In genomic region chr12:126952106-126953007, GRCh38 we compare ENCODE assay signal across 18 cellular contexts.
DNase-seq lines count a peak whose midpoint lies in the region; ATAC-seq, FAIRE-seq and TF ChIP-seq lines count a peak whose summit lies in the region.
"Had no signal": no experiment of that assay in that cellular context is flagged by ENCODE, and none has a peak within 500 bp of the region (broad histone marks: within the 10 kb centered on the region; RNA-seq: fewer than 3 reads in every experiment).

No MANE protein-coding gene starts in this region.

- TF ChIP-seq RAD21 in K562 (CRISPR knock-in tag; conservative IDR thresholded peaks at IDR 0.05 in 1 of 2, IDR thresholded peaks at IDR 0.05 in 1 of 2): no peak

- H4K8ac ChIP-seq in mesendoderm (ENCODE audit: low read depth, low read length): no peak overlapping the region

- CTCF ChIA-PET in K562 (lab: Yijun Ruan, JAX; ENCODE audit: low intra/inter-chr PET ratio): no interaction called here

- WGBS in K562 (ENCODE audit: insufficient coverage, low coverage, missing lambda C conversion rate): 13% methylated on average over 8 of the region's 8 CpGs
- no CpG with 5 or more reads among the region's 8 CpGs for WGBS in mesendoderm (ENCODE audit: extremely low coverage, insufficient coverage, low lambda C conversion rate)

- no peak overlapping the region for H3K56ac ChIP-seq in mesendoderm (ENCODE audit: low read length)

- H3K23ac ChIP-seq in mesendoderm (ENCODE audit: low read length): no peak overlapping the region

- H3K4ac ChIP-seq in mesendoderm (ENCODE audit: low read depth, low read length): no peak overlapping the region

- H3K4me2 ChIP-seq in K562 (ENCODE audit: insufficient read depth, low read length) (no peak overlapping the region), mesendoderm (ENCODE audit: low read length) (no peak overlapping the region)

- in situ Hi-C loops in K562 (cut with MboI): no loop called here

- no peaks in the 10 kb centered on the region for H3K79me2 ChIP-seq in K562 (ENCODE audit: control insufficient read depth, insufficient read depth, low read length)
- H3K79me2 ChIP-seq in mesendoderm (ENCODE audit: control insufficient read depth, insufficient read depth, low read length): no peaks in the 10 kb centered on the region

- peak in 1 of 4 experiments; percentile 16 for DNase-seq in K562 (ENCODE audit: extremely low read depth in 1 of 4, low spot score in 3 of 4)
- DNase-seq in mesendoderm: peak; percentile 63
- no peak for DNase-seq in mucosa of gallbladder (ENCODE audit: low spot score)
- no peak for DNase-seq in left ventricle myocardium superior
- DNase-seq: ACHN; CD4-positive, alpha-beta T cell; NCI-H1436; NCI-H2029; NCI-H2171 treated with DMSO at 0.1 percent for 48 hours; NCI-H446 treated with DMSO at 0.1 percent for 48 hours; NCI-H774 had no signal

- no peaks in the 10 kb centered on the region for H3K79me1 ChIP-seq in mesendoderm (ENCODE audit: low read length)

- peak overlapping the region; percentile 72 for H3K27ac ChIP-seq in KOPT-K1 (ENCODE audit: low read depth, low read length, poor library complexity, severe bottlenecking)
- H3K27ac ChIP-seq in K562 (ENCODE audit: extremely low read depth, low read depth, low read length): no peak overlapping the region
- no peak overlapping the region for H3K27ac ChIP-seq in mesendoderm (ENCODE audit: low read depth, low read length)
- H3K27ac ChIP-seq in subcutaneous abdominal adipose tissue (ENCODE audit: low read depth, low read length): peak overlapping the region; percentile 3
- H3K27ac ChIP-seq: HL-60, SJSA1 had no signal

- BruUV-seq in K562 (replicated peaks; lab: Mats Ljungman, UMichigan): no TSS peak

- peaks cover 7% of the 10 kb centered on the region; the same call in 1 of the 2 replicates for H3K36me3 ChIP-seq in KOPT-K1 (ENCODE audit: insufficient read depth, low read length)
- H3K36me3 ChIP-seq in K562 (ENCODE audit: control insufficient read depth, insufficient read depth, low read length): no peaks in the 10 kb centered on the region
- no peaks in the 10 kb centered on the region for H3K36me3 ChIP-seq in mesendoderm (ENCODE audit: control insufficient read depth, insufficient read depth, low read length)
- no peaks in the 10 kb centered on the region for H3K36me3 ChIP-seq in subcutaneous abdominal adipose tissue (ENCODE audit: control insufficient read depth in 5 of 5, insufficient read depth in 5 of 5, low read length in 5 of 5)
- H3K36me3 ChIP-seq: HAP-1, SJSA1 had no signal

- no peak overlapping the region for H2BK15ac ChIP-seq in mesendoderm (replicated peaks; ENCODE audit: low read depth)

- peak; percentile 61 for ATAC-seq in K562
- no peak for ATAC-seq in HG03045 (IDR thresholded peaks at IDR 0.05; ENCODE audit: unreplicated experiment)
- no peak for ATAC-seq in left ventricle myocardium superior

- no peak overlapping the region for H3K9ac ChIP-seq in K562 (ENCODE audit: insufficient read depth in 1 of 2, low read depth in 2 of 2, low read length in 2 of 2)
- no peak overlapping the region for H3K9ac ChIP-seq in mesendoderm (ENCODE audit: low read length)
- no peak overlapping the region for H3K9ac ChIP-seq in subcutaneous abdominal adipose tissue (ENCODE audit: low read length in 5 of 5)

- no peaks in the 10 kb centered on the region for H4K20me1 ChIP-seq in K562 (replicated peaks; ENCODE audit: control insufficient read depth, insufficient read depth, low read length)

- H3K27me3 ChIP-seq in K562 (ENCODE audit: control insufficient read depth in 2 of 2, insufficient read depth in 2 of 2, low read length in 2 of 2) (no peaks in the 10 kb centered on the region), mesendoderm (ENCODE audit: insufficient read depth, low read length, poor library complexity) (no peaks in the 10 kb centered on the region), subcutaneous abdominal adipose tissue (ENCODE audit: control insufficient read depth in 5 of 5, insufficient read depth in 4 of 5, low read length in 5 of 5) (no peaks in the 10 kb centered on the region)
- H3K27me3 ChIP-seq: SJSA1 had no signal

- no peak overlapping the region for H2AK5ac ChIP-seq in mesendoderm (ENCODE audit: low read length)

- no peak for TF ChIP-seq CTCF in K562 (IDR thresholded peaks at IDR 0.05 in 2 of 3, conservative IDR thresholded peaks at IDR 0.05 in 1 of 3; ENCODE audit: insufficient read depth in 2 of 3, low read depth in 1 of 3, low read length in 3 of 3)

- no peak for TF ChIP-seq EP300 in K562 (IDR thresholded peaks at IDR 0.05; ENCODE audit: low read length)

- H2BK5ac ChIP-seq in mesendoderm (ENCODE audit: low read length): no peak overlapping the region

- no peak for FAIRE-seq in K562 (lab: Jason Lieb, UNC)
- FAIRE-seq: HTR-8/SVneo had no signal

- TF ChIP-seq POLR2A in K562 (conservative IDR thresholded peaks at IDR 0.05): no peak

- H3K4me1 ChIP-seq in K562 (replicated peaks in 1 of 2; ENCODE audit: control insufficient read depth in 2 of 2, insufficient read depth in 2 of 2, low read length in 2 of 2) (peaks cover 0 to 21% of the 10 kb centered on the region in 2 experiments; a peak in 4 of 5 replicates), mesendoderm (ENCODE audit: control insufficient read depth, low read depth, low read length) (peaks cover 3% of the 10 kb centered on the region), subcutaneous abdominal adipose tissue (ENCODE audit: control insufficient read depth in 5 of 5, insufficient read depth in 5 of 5, low read length in 5 of 5) (peaks cover 0 to 5% (median 0%) of the 10 kb centered on the region in 5 donors)
- H3K4me1 ChIP-seq: HAP-1, SJSA1 had no signal

- POLR2A ChIA-PET in K562 (lab: Yijun Ruan, JAX): interaction anchor here (1.1 kb wide), 1 partner anchor 16 kb away, joined by 3 read pairs; no protein-coding TSS in a partner anchor

- no peak overlapping the region for H4K5ac ChIP-seq in mesendoderm (ENCODE audit: low read length)

- H3K9me1 ChIP-seq in K562 (ENCODE audit: control insufficient read depth, insufficient read depth, low read length): no peaks in the 10 kb centered on the region

- no peak overlapping the region for H2BK120ac ChIP-seq in mesendoderm (ENCODE audit: low read depth, low read length)

- H3K18ac ChIP-seq in mesendoderm (ENCODE audit: low read length): peak overlapping the region; percentile 41

- H2AFZ ChIP-seq in K562 (ENCODE audit: low read depth, low read length): no peak overlapping the region

- peaks cover 10% of the 10 kb centered on the region for H3K9me3 ChIP-seq in KOPT-K1 (ENCODE audit: insufficient read depth, low read length, poor library complexity, severe bottlenecking)
- no peaks in the 10 kb centered on the region for H3K9me3 ChIP-seq in K562 (replicated peaks; ENCODE audit: control insufficient read depth, insufficient read depth, low read depth, low read length)
- H3K9me3 ChIP-seq in subcutaneous abdominal adipose tissue (ENCODE audit: control insufficient read depth in 5 of 5, low read length in 5 of 5): peaks cover 0 to 6% (median 0%) of the 10 kb centered on the region in 5 donors
- H3K9me3 ChIP-seq: HAP-1, SJSA1 had no signal

- H3K4me3 ChIP-seq in K562 (no peak overlapping the region), mesendoderm (ENCODE audit: low read length) (no peak overlapping the region), subcutaneous abdominal adipose tissue (ENCODE audit: low read depth in 1 of 5, low read length in 5 of 5) (no peak overlapping the region)
- H3K4me3 ChIP-seq: HAP-1, SJSA1 had no signal

- intact Hi-C loops in K562 (cut with micrococcal nuclease): no loop called here
- intact Hi-C loops in left ventricle myocardium superior (cut with micrococcal nuclease): no loop called here

TF ChIP-seq in K562, 482 proteins besides CTCF, POLR2A, EP300 and RAD21 (continues in another document):
- TF ChIP-seq TEAD4 (IDR thresholded peaks at IDR 0.05; ENCODE audit: low read length) (peak; percentile 36; the same call in 1 of the 2 replicates), TEAD4 (CRISPR knock-in tag; IDR thresholded peaks at IDR 0.05; ENCODE audit: borderline replicate concordance) (no peak), CBFB (CRISPR knock-in tag; IDR thresholded peaks at IDR 0.05) (no peak), ZNF76 (CRISPR knock-in tag; IDR thresholded peaks at IDR 0.05; ENCODE audit: borderline replicate concordance) (no peak), STAT5A (IDR thresholded peaks at IDR 0.05; ENCODE audit: borderline replicate concordance, low read length) (0 out of 2 replicates have a peak, but pooled peaks have one; percentile 22), NR2C2 (CRISPR knock-in tag; IDR thresholded peaks at IDR 0.05) (no peak), NR2C2 (tag; IDR thresholded peaks at IDR 0.05) (0 out of 2 replicates have a peak, but pooled peaks have one; percentile 33), ZFP1 (CRISPR knock-in tag; IDR thresholded peaks at IDR 0.05) (no peak), GTF2E2 (tag; IDR thresholded peaks at IDR 0.05) (0 out of 2 replicates have a peak, but pooled peaks have one; percentile 41), SMAD1 (IDR thresholded peaks at IDR 0.05; ENCODE audit: low read depth, low read length, partially characterized antibody) (no peak), FOXP4 (CRISPR knock-in tag; IDR thresholded peaks at IDR 0.05; ENCODE audit: borderline replicate concordance) (no peak), SNAPC5 (CRISPR knock-in tag; IDR thresholded peaks at IDR 0.05) (no peak), ZKSCAN3 (CRISPR knock-in tag; IDR thresholded peaks at IDR 0.05) (no peak), KAT7 (CRISPR knock-in tag; IDR thresholded peaks at IDR 0.05; ENCODE audit: borderline replicate concordance) (no peak), TEAD1 (CRISPR knock-in tag; IDR thresholded peaks at IDR 0.05) (peak in 1 of 2 experiments; percentile 46; a peak in 1 of 4 replicates), NFYB (IDR thresholded peaks at IDR 0.05; ENCODE audit: extremely low read depth, insufficient read length) (no peak)

Comparison
In these comparisons a context has a peak if more than half of its experiments do, and no peak if none do; other contexts are left out.
1. H3K27ac ChIP-seq: peak in KOPT-K1 (single experiment) and subcutaneous abdominal adipose tissue (single experiment); none in K562 (single experiment) and mesendoderm (single experiment).